Comparison of ENCODE assay signal across 10 cellular contexts in the genomic region with DNA sequence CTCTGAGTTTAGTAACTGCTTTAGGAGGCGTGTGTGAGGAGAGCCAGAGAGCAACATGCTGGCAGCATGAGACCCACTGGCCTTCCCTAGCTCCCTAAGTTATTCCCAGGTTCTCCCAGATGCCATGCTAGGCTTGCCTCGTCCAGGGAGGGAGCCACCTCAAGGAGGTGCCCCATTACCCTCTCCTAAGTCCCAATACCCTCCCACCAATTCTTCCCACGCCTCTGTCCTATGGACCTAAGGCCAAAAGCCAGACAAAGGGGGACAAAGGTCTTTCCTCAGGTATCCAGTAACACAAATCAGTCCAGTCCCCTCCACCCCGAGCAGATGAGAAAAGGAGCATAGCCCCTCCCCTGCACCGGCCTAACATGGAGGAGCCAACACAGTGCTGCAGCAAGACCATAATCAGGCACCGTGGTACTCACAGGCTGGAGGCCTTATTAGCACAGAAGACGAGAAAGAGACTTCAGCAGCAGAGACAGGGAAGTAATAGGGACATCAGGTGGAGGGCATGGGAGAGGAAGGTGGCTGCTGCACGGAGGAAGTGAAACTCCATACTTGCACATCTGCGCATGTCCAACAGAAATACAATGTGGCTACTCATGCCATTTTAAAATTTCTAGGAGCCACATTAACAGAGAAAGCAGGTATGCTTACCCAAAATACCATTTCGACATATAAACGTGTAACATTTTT. TPM values are rescaled to one million over a fixed set of nuclear protein-coding genes. Genes with fewer than 3 reads are reported as not detected.
DNase-seq lines count a peak whose midpoint lies in the region; ATAC-seq, FAIRE-seq and TF ChIP-seq lines count a peak whose summit lies in the region.
"Had no signal": no experiment of that assay in that cellular context is flagged by ENCODE, and none has a peak within 500 bp of the region (broad histone marks: within the 10 kb centered on the region; RNA-seq: fewer than 3 reads in every experiment).

No MANE protein-coding gene starts in this region.

- TF ChIP-seq CTCF in RWPE1 (conservative IDR thresholded peaks at IDR 0.05; ENCODE audit: low read depth) (no peak), nephron progenitor cell (IDR thresholded peaks at IDR 0.05) (no peak)

- POLR2A ChIA-PET in RWPE1 (lab: Yijun Ruan, JAX; ENCODE audit: low non-redundant PET), result no interaction called here

- DNase-seq in GM12891 (ENCODE audit: insufficient read length, low spot score) (peak; percentile 46), RWPE1 (ENCODE audit: low spot score) (no peak), nephron progenitor cell (no peak), NCI-H1694 (lab: John Stamatoyannopoulos, UW) (no peak), epidermal melanocyte (ENCODE audit: insufficient read length, low spot score) (no peak), hippocampal formation (lab: John Stamatoyannopoulos, UW) (no peak)
- DNase-seq: effector memory CD4-positive, alpha-beta T cell had no signal

- peak overlapping the region; percentile 29 for H3K4me3 Mint-ChIP-seq in nephron progenitor cell

- no peaks in the 10 kb centered on the region for H3K36me3 Mint-ChIP-seq in nephron progenitor cell (ENCODE audit: low read depth)

- TF ChIP-seq POLR2A in GM12891 (IDR thresholded peaks at IDR 0.05; ENCODE audit: low read depth, low read length), result no peak

- H3K27ac Mint-ChIP-seq in nephron progenitor cell, result peak overlapping the region; percentile 55

- H3K27me3 Mint-ChIP-seq in nephron progenitor cell (ENCODE audit: low read depth, poor library complexity), result no peaks in the 10 kb centered on the region

- peaks cover 90% of the 10 kb centered on the region for H3K4me1 Mint-ChIP-seq in nephron progenitor cell

- FAIRE-seq in GM12891 (lab: Jason Lieb, UNC), result peak; percentile 94
- FAIRE-seq: H1 had no signal

- peak overlapping the region; percentile 63 for H3K27ac ChIP-seq in RWPE1
- H3K27ac ChIP-seq: SJSA1 had no signal

- H3K9me3 Mint-ChIP-seq in nephron progenitor cell, result no peaks in the 10 kb centered on the region

- peak; percentile 51 for ATAC-seq in HG02571 (IDR thresholded peaks at IDR 0.05; ENCODE audit: unreplicated experiment)

- CTCF ChIA-PET in RWPE1 (lab: Yijun Ruan, JAX), result no interaction called here

TF ChIP-seq in GM12891, 5 proteins besides CTCF, POLR2A, EP300 and RAD21:
- TF ChIP-seq POLR2AphosphoS5 (IDR thresholded peaks at IDR 0.05; ENCODE audit: low read depth, low read length) (peak; percentile 30; the same call in 1 of the 2 replicates), TAF1 (IDR thresholded peaks at IDR 0.05; ENCODE audit: low read depth, low read length) (peak; percentile 49; the same call in 1 of the 2 replicates), POU2F2 (IDR thresholded peaks at IDR 0.05; ENCODE audit: low read depth, low read length) (no peak), SPI1 (IDR thresholded peaks at IDR 0.05; ENCODE audit: low read depth, low read length) (peak; percentile 99), PAX5 (IDR thresholded peaks at IDR 0.05; ENCODE audit: insufficient read depth, low read length, severe bottlenecking) (no peak)

RNA-seq across cellular contexts. Expression of a gene that starts 46.3 kb away (rescaled TPM):
- polyA plus RNA-seq in GM12891 (2012; ENCODE audit: low read depth, missing spikeins), result 27.0 TPM

RNA-seq across cellular contexts. Expression of a gene that starts 53.8 kb away (rescaled TPM):
- 0.14 TPM for polyA plus RNA-seq in GM12891 (2012; ENCODE audit: low read depth, missing spikeins)
